ENCODE assay signal across 40 cellular contexts in genomic region chr11:59400461-59401261, GRCh38. TPM values are rescaled to one million over a fixed set of nuclear protein-coding genes. Genes with fewer than 3 reads are reported as not detected.
"Had no signal": no experiment of that assay in that cellular context is flagged by ENCODE, and none has a peak within 500 bp of the region (broad histone marks: within the 10 kb centered on the region; RNA-seq: fewer than 3 reads in every experiment).

No MANE protein-coding gene starts in this region.

- DNase-seq: activated effector memory CD4-positive, alpha-beta T cell treated with anti-CD3 and anti-CD28 coated beads, Interleukin-2, amount 50 U/mL, for 16 hours; activated effector memory CD4-positive, alpha-beta T cell treated with Interleukin-2 at 50 U/mL for 16 hours; activated gamma-delta T cell; activated gamma-delta T cell treated with Interleukin-2 at 50 U/mL for 16 hours; activated naive CD4-positive, alpha-beta T cell; activated naive CD4-positive, alpha-beta T cell treated with anti-CD3 and anti-CD28 coated beads for 36 hours; activated naive CD4-positive, alpha-beta T cell treated with anti-CD3 and anti-CD28 coated beads, Interleukin-2, amount 10 ng/mL, durations not matched to agents 7 days and 5 days; activated naive CD4-positive, alpha-beta T cell treated with anti-CD3 and anti-CD28 coated beads, Interleukin-2, amount 50 U/mL, for 16 hours; activated naive CD4-positive, alpha-beta T cell treated with Interleukin-2 at 50 U/mL for 16 hours; activated naive CD8-positive, alpha-beta T cell treated with anti-CD3 and anti-CD28 coated beads for 36 hours; activated naive CD8-positive, alpha-beta T cell treated with anti-CD3 and anti-CD28 coated beads, Interleukin-2, amount 10 ng/mL, durations not matched to agents 7 days and 5 days; activated naive CD8-positive, alpha-beta T cell treated with anti-CD3 and anti-CD28 coated beads, Interleukin-2, amount 50 U/mL, for 24 hours; activated T-cell treated with anti-CD3 and anti-CD28 coated beads, Interleukin-2, amount 50 U/mL, for 1 hour; activated T-cell treated with anti-CD3 and anti-CD28 coated beads, Interleukin-2, amount 50 U/mL, for 24 hours; activated T-cell treated with anti-CD3 and anti-CD28 coated beads, Interleukin-2, amount 50 U/mL, for 4 hours; activated T-cell treated with anti-CD3 and anti-CD28 coated beads, Interleukin-2, amount 50 U/mL, for 48 hours; activated T-cell treated with anti-CD3 and anti-CD28 coated beads, Interleukin-2, amount 50 U/mL, for 72 hours; adrenal gland; amniotic stem cell; amygdala; anterior cingulate cortex; aorta; body of pancreas; brain microvascular endothelial cell; caudate nucleus; central memory CD4-positive, alpha-beta T cell; cerebellar nuclear complex had no signal

- H3K27me3 ChIP-seq: adrenal gland, ascending aorta, body of pancreas, brain microvascular endothelial cell, breast epithelium, cardiac muscle cell had no signal

- H3K9me3 ChIP-seq: adrenal gland, ascending aorta, body of pancreas had no signal

- H3K27ac ChIP-seq: adrenal gland, ascending aorta, body of pancreas, brain microvascular endothelial cell, breast epithelium, cardiac muscle cell had no signal

- H3K4me1 ChIP-seq: adrenal gland, ascending aorta, body of pancreas, breast epithelium had no signal

- H3K36me3 ChIP-seq: adrenal gland, ascending aorta, brain microvascular endothelial cell, breast epithelium, cardiac muscle cell had no signal

- H3K4me3 ChIP-seq: adrenal gland, ascending aorta, body of pancreas, breast epithelium, cardiac muscle cell had no signal

- ATAC-seq: activated naive CD4-positive, alpha-beta T cell treated with anti-CD3 and anti-CD28 coated beads, Interleukin-2, amount 50 U/mL, for 72 hours; activated naive CD8-positive, alpha-beta T cell treated with anti-CD3 and anti-CD28 coated beads, Interleukin-2, amount 50 U/mL, for 24 hours; activated T-cell treated with anti-CD3 and anti-CD28 coated beads, Interleukin-2, amount 50 U/mL, for 4 hours; activated T-cell treated with anti-CD3 and anti-CD28 coated beads, Interleukin-2, amount 50 U/mL, for 72 hours; activated T-helper 17 cell treated with anti-CD3 and anti-CD28 coated beads, Interleukin-2, amount 50 U/mL, for 72 hours; body of pancreas had no signal

- FAIRE-seq: astrocyte, bronchial epithelial cell had no signal

RNA-seq across cellular contexts. Expression of gene OR5A2, which starts 25.6 kb away (rescaled TPM):
- total RNA-seq: activated naive CD4-positive, alpha-beta T cell treated with anti-CD3 and anti-CD28 coated beads for 36 hours; activated naive CD4-positive, alpha-beta T cell treated with anti-CD3 and anti-CD28 coated beads, Interleukin-2, amount 50 U/mL, for 72 hours; activated naive CD8-positive, alpha-beta T cell treated with anti-CD3 and anti-CD28 coated beads for 36 hours; activated naive CD8-positive, alpha-beta T cell treated with anti-CD3 and anti-CD28 coated beads, Interleukin-2, amount 10 ng/mL, durations not matched to agents 7 days and 5 days; activated T-cell treated with anti-CD3 and anti-CD28 coated beads, Interleukin-2, amount 50 U/mL, for 4 hours; activated T-cell treated with anti-CD3 and anti-CD28 coated beads, Interleukin-2, amount 50 U/mL, for 72 hours; activated T-helper 1 cell treated with anti-CD3 and anti-CD28 coated beads, Interleukin-12 subunit alpha, Interleukin-12 subunit beta, Interleukin-2, Interleukin-4 antibody, amounts not matched to agents 30 ng/mL and 10 ng/mL and 1 ng/mL, durations not matched to agents 14 hours and 24 hours and 36 hours; activated T-helper 17 cell treated with anti-CD3 and anti-CD28 coated beads, Interleukin-2, amount 50 U/mL, for 72 hours; activated T-helper 2 cell treated with anti-CD3 and anti-CD28 coated beads, Interferon-gamma antibody, Interleukin-2, Interleukin-4, amounts not matched to agents 10 μg/mL and 5 μg/mL and 100 μg/mL, durations not matched to agents 14 hours and 24 hours and 36 hours; adrenal gland; aorta; ascending aorta; astrocyte; body of pancreas; breast epithelium; bronchial epithelial cell; cardiac muscle cell; cardiac septum; cerebellum; chondrocyte had no signal
- polyA plus RNA-seq: adrenal gland, aorta, cardiac muscle cell had no signal

RNA-seq across cellular contexts. Expression of gene OR5A1, which starts 35.6 kb away (rescaled TPM):
- total RNA-seq: activated naive CD4-positive, alpha-beta T cell treated with anti-CD3 and anti-CD28 coated beads for 36 hours; activated naive CD4-positive, alpha-beta T cell treated with anti-CD3 and anti-CD28 coated beads, Interleukin-2, amount 50 U/mL, for 72 hours; activated naive CD8-positive, alpha-beta T cell treated with anti-CD3 and anti-CD28 coated beads for 36 hours; activated naive CD8-positive, alpha-beta T cell treated with anti-CD3 and anti-CD28 coated beads, Interleukin-2, amount 10 ng/mL, durations not matched to agents 7 days and 5 days; activated T-cell treated with anti-CD3 and anti-CD28 coated beads, Interleukin-2, amount 50 U/mL, for 4 hours; activated T-cell treated with anti-CD3 and anti-CD28 coated beads, Interleukin-2, amount 50 U/mL, for 72 hours; activated T-helper 1 cell treated with anti-CD3 and anti-CD28 coated beads, Interleukin-12 subunit alpha, Interleukin-12 subunit beta, Interleukin-2, Interleukin-4 antibody, amounts not matched to agents 30 ng/mL and 10 ng/mL and 1 ng/mL, durations not matched to agents 14 hours and 24 hours and 36 hours; activated T-helper 17 cell treated with anti-CD3 and anti-CD28 coated beads, Interleukin-2, amount 50 U/mL, for 72 hours; activated T-helper 2 cell treated with anti-CD3 and anti-CD28 coated beads, Interferon-gamma antibody, Interleukin-2, Interleukin-4, amounts not matched to agents 10 μg/mL and 5 μg/mL and 100 μg/mL, durations not matched to agents 14 hours and 24 hours and 36 hours; adrenal gland; aorta; ascending aorta; astrocyte; body of pancreas; breast epithelium; bronchial epithelial cell; cardiac muscle cell; cardiac septum; cerebellum; chondrocyte had no signal
- polyA plus RNA-seq: adipose tissue, adrenal gland, aorta, cardiac muscle cell had no signal

RNA-seq across cellular contexts. Expression of gene OR5AN1, which starts 42.0 kb away (rescaled TPM):
- total RNA-seq: activated naive CD4-positive, alpha-beta T cell treated with anti-CD3 and anti-CD28 coated beads for 36 hours; activated naive CD4-positive, alpha-beta T cell treated with anti-CD3 and anti-CD28 coated beads, Interleukin-2, amount 50 U/mL, for 72 hours; activated naive CD8-positive, alpha-beta T cell treated with anti-CD3 and anti-CD28 coated beads for 36 hours; activated naive CD8-positive, alpha-beta T cell treated with anti-CD3 and anti-CD28 coated beads, Interleukin-2, amount 10 ng/mL, durations not matched to agents 7 days and 5 days; activated T-cell treated with anti-CD3 and anti-CD28 coated beads, Interleukin-2, amount 50 U/mL, for 4 hours; activated T-cell treated with anti-CD3 and anti-CD28 coated beads, Interleukin-2, amount 50 U/mL, for 72 hours; activated T-helper 1 cell treated with anti-CD3 and anti-CD28 coated beads, Interleukin-12 subunit alpha, Interleukin-12 subunit beta, Interleukin-2, Interleukin-4 antibody, amounts not matched to agents 30 ng/mL and 10 ng/mL and 1 ng/mL, durations not matched to agents 14 hours and 24 hours and 36 hours; activated T-helper 17 cell treated with anti-CD3 and anti-CD28 coated beads, Interleukin-2, amount 50 U/mL, for 72 hours; activated T-helper 2 cell treated with anti-CD3 and anti-CD28 coated beads, Interferon-gamma antibody, Interleukin-2, Interleukin-4, amounts not matched to agents 10 μg/mL and 5 μg/mL and 100 μg/mL, durations not matched to agents 14 hours and 24 hours and 36 hours; adrenal gland; aorta; ascending aorta; astrocyte; body of pancreas; bronchial epithelial cell; cardiac muscle cell; cardiac septum; cerebellum; chondrocyte had no signal
- polyA plus RNA-seq: adipose tissue, adrenal gland, aorta, cardiac muscle cell had no signal

RNA-seq across cellular contexts. Expression of gene OR4D6, which starts 56.1 kb away (rescaled TPM):
- total RNA-seq: activated naive CD4-positive, alpha-beta T cell treated with anti-CD3 and anti-CD28 coated beads for 36 hours; activated naive CD4-positive, alpha-beta T cell treated with anti-CD3 and anti-CD28 coated beads, Interleukin-2, amount 50 U/mL, for 72 hours; activated naive CD8-positive, alpha-beta T cell treated with anti-CD3 and anti-CD28 coated beads for 36 hours; activated naive CD8-positive, alpha-beta T cell treated with anti-CD3 and anti-CD28 coated beads, Interleukin-2, amount 10 ng/mL, durations not matched to agents 7 days and 5 days; activated T-cell treated with anti-CD3 and anti-CD28 coated beads, Interleukin-2, amount 50 U/mL, for 4 hours; activated T-cell treated with anti-CD3 and anti-CD28 coated beads, Interleukin-2, amount 50 U/mL, for 72 hours; activated T-helper 1 cell treated with anti-CD3 and anti-CD28 coated beads, Interleukin-12 subunit alpha, Interleukin-12 subunit beta, Interleukin-2, Interleukin-4 antibody, amounts not matched to agents 30 ng/mL and 10 ng/mL and 1 ng/mL, durations not matched to agents 14 hours and 24 hours and 36 hours; activated T-helper 17 cell treated with anti-CD3 and anti-CD28 coated beads, Interleukin-2, amount 50 U/mL, for 72 hours; activated T-helper 2 cell treated with anti-CD3 and anti-CD28 coated beads, Interferon-gamma antibody, Interleukin-2, Interleukin-4, amounts not matched to agents 10 μg/mL and 5 μg/mL and 100 μg/mL, durations not matched to agents 14 hours and 24 hours and 36 hours; adrenal gland; aorta; ascending aorta; astrocyte; body of pancreas; breast epithelium; bronchial epithelial cell; cardiac muscle cell; cardiac septum; cerebellum; chondrocyte had no signal
- polyA plus RNA-seq: adipose tissue, adrenal gland, aorta, cardiac muscle cell had no signal
